14 cellular contexts compared by ENCODE assay signal in the genomic region with DNA sequence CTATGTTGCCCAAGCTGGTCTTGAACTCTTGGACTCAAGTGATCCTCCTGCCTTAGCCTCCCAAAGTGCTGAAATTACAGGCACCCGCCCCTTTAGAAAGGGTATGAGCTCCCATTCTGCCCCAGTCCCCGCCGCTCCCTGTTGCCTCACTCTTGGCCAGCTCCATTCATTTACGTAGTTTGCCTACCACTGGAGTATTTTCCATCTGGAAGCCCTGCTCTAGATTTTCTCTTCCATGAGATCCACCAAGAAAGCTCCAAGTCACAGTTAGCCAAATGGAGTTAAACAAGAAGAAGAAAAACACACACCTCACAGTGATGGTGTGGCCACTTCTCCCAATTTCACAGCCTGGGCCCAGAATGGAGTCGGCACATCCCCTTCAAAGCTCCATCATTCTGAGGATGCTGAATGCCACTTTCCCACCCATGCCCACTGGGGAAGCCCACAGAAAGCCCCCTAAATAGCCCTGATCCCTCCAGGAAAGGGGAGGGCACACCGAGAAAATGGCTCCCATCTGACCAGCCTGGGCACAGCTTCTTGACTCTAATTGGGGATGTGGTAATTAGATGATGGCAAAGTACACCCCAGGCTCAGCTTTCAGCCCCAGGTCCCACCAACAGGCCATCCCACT.
A peak's percentile ranks its signal among the peaks of the same experiment; 100 is the strongest.
DNase-seq lines count a peak whose midpoint lies in the region; ATAC-seq and TF ChIP-seq lines count a peak whose summit lies in the region.
"Had no signal": no experiment of that assay in that cellular context is flagged by ENCODE, and none has a peak within 500 bp of the region (broad histone marks: within the 10 kb centered on the region; RNA-seq: fewer than 3 reads in every experiment).

No MANE protein-coding gene starts in this region.

- no peaks in the 10 kb centered on the region for H3K9me2 ChIP-seq in hepatocyte (replicated peaks; ENCODE audit: insufficient read depth)

- no peak for DNase-seq in HFFc6
- no peak for DNase-seq in coronary artery (ENCODE audit: low spot score)
- no peak for DNase-seq in hepatocyte (ENCODE audit: low spot score)
- peak; percentile 29 for DNase-seq in spleen
- no peak for DNase-seq in NCI-H2227 (lab: John Stamatoyannopoulos, UW; ENCODE audit: unreplicated experiment)
- DNase-seq in NCI-H187 treated with DMSO at 0.1 percent for 48 hours (lab: John Stamatoyannopoulos, UW), result no peak
- no peak for DNase-seq in omental fat pad (ENCODE audit: low spot score)
- no peak for DNase-seq in UCSD-AML1 (lab: John Stamatoyannopoulos, UW; ENCODE audit: unreplicated experiment)
- DNase-seq: activated naive CD4-positive, alpha-beta T cell treated with Interleukin-2 at 50 U/mL for 16 hours; NCI-H2081 treated with DMSO at 0.1 percent for 48 hours; SIG-M5 had no signal

- no peaks in the 10 kb centered on the region for H3K79me2 ChIP-seq in hepatocyte

- peaks cover 9% of the 10 kb centered on the region for H3K9me3 Mint-ChIP-seq in HFFc6

- H3K27ac ChIP-seq in coronary artery (peak overlapping the region; percentile 84 to 95), hepatocyte (peak overlapping the region; percentile 70), spleen (no peak overlapping the region)
- H3K27ac ChIP-seq: colonic mucosa, right lobe of liver had no signal

- H3K36me3 Mint-ChIP-seq in HFFc6 (ENCODE audit: low read depth), result peaks cover 6% of the 10 kb centered on the region

- no peak for TF ChIP-seq CTCF in HFFc6 (IDR thresholded peaks at IDR 0.05)
- TF ChIP-seq CTCF in coronary artery (IDR thresholded peaks at IDR 0.05), result no peak
- TF ChIP-seq CTCF in hepatocyte (IDR thresholded peaks at IDR 0.05; ENCODE audit: poor library complexity), result no peak
- no peak for TF ChIP-seq CTCF in spleen (IDR thresholded peaks at IDR 0.05 in 8 of 11, conservative IDR thresholded peaks at IDR 0.05 in 3 of 11)
- TF ChIP-seq CTCF in omental fat pad (IDR thresholded peaks at IDR 0.05), result no peak

- intact Hi-C loops in spleen (cut with DNase I; ENCODE audit: low total_unique reads), result no loop called here

- H3K4me1 ChIP-seq in hepatocyte (ENCODE audit: insufficient read depth) (peaks cover 15% of the 10 kb centered on the region), spleen (no peaks in the 10 kb centered on the region)
- H3K4me1 ChIP-seq: colonic mucosa had no signal

- peak overlapping the region; percentile 42; the same call in 1 of the 2 replicates for H3K27ac Mint-ChIP-seq in HFFc6

- H3K9me3 ChIP-seq in hepatocyte (ENCODE audit: low read depth) (no peaks in the 10 kb centered on the region), spleen (no peaks in the 10 kb centered on the region)
- H3K9me3 ChIP-seq: colonic mucosa, HAP-1, right lobe of liver had no signal

- H4K20me1 ChIP-seq in hepatocyte (ENCODE audit: insufficient read depth, poor library complexity, severe bottlenecking), result no peaks in the 10 kb centered on the region

- H3K4me3 ChIP-seq in coronary artery (peak overlapping the region; percentile 55), hepatocyte (no peak overlapping the region), spleen (no peak overlapping the region)
- H3K4me3 ChIP-seq: colonic mucosa, HAP-1, right lobe of liver had no signal

- H3K36me3 ChIP-seq in hepatocyte (replicated peaks; ENCODE audit: insufficient read depth, low read depth) (no peaks in the 10 kb centered on the region), spleen (no peaks in the 10 kb centered on the region)
- H3K36me3 ChIP-seq: colonic mucosa, HAP-1, right lobe of liver had no signal

- no peak for ATAC-seq in omental fat pad (ENCODE audit: low FRiP score)

- no peak for TF ChIP-seq POLR2A in spleen (IDR thresholded peaks at IDR 0.05)

- peak overlapping the region; percentile 76; the same call in 1 of the 2 replicates for H3K4me3 Mint-ChIP-seq in HFFc6

- no peak overlapping the region for H3K4me2 ChIP-seq in hepatocyte

- WGBS in hepatocyte (ENCODE audit: low lambda C conversion rate, missing lambda C conversion rate), result 79% methylated on average over 6 of the region's 6 CpGs
- 70 to 81% (median 77%) methylated on average over 6 of the region's 6 CpGs for WGBS in spleen, 5 donors

- H2AFZ ChIP-seq in hepatocyte, result no peak overlapping the region

- H3K27me3 ChIP-seq in hepatocyte, result peaks cover under 1% of the 10 kb centered on the region
- peaks cover 0 to 46% (median 0%) of the 10 kb centered on the region in 7 donors for H3K27me3 ChIP-seq in spleen (replicated peaks in 1 of 7)
- H3K27me3 ChIP-seq: colonic mucosa, right lobe of liver had no signal

- peaks cover 2% of the 10 kb centered on the region; the same call in 1 of the 2 replicates for H3K27me3 Mint-ChIP-seq in HFFc6 (ENCODE audit: insufficient read depth)

- H3K4me1 Mint-ChIP-seq in HFFc6 (ENCODE audit: low read depth), result peaks cover 36% of the 10 kb centered on the region

Comparison
In these comparisons a context has a peak if more than half of its experiments do, and no peak if none do; other contexts are left out.
1. H3K27ac ChIP-seq: peak in coronary artery (2 of 2) and hepatocyte (single experiment); none in spleen (0 of 8).